Comparison of ENCODE assay signal across 18 cellular contexts in the genomic region with DNA sequence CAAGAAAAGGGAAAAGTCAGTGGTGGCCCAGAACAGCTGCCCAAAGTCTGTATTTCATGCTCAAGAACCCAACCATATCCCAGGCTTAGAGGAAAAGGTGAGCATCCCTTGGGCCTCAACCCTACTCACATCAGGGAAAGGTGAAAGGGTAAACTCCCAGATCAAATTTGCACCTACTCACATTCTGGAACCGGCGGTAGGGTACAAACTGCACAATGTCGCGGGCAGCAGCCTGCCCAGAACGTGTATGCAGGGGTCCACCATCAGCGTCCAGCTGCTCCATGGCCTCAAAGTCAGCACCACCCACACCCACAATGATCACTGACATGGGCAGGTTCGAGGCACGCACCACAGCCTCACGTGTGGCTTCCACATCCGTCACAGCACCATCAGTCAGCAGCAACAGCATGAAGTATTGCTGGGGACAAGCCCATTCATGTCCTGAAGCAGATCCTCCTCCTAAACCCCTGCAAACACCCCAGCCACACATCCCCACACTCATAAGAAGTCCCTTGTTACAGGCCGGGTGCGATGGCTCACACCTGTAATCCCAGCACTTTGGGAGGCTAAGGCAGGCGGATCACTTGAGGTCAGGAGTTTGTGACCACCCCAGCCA. TPM values are rescaled to one million over a fixed set of nuclear protein-coding genes. Genes with fewer than 3 reads are reported as not detected.
DNase-seq lines count a peak whose midpoint lies in the region; ATAC-seq and TF ChIP-seq lines count a peak whose summit lies in the region.
"Had no signal": no experiment of that assay in that cellular context is flagged by ENCODE, and none has a peak within 500 bp of the region (broad histone marks: within the 10 kb centered on the region; RNA-seq: fewer than 3 reads in every experiment).

No MANE protein-coding gene starts in this region.

- no peaks in the 10 kb centered on the region for H3K4me1 Mint-ChIP-seq in activated CD8-positive, alpha-beta T cell treated with anti-CD3 and anti-CD28 coated beads for 36 hours (ENCODE audit: low read depth)
- H3K4me1 Mint-ChIP-seq: neural crest cell had no signal

- H3K4me3 ChIP-seq in cardiac muscle cell (no peak overlapping the region), epithelial cell of esophagus (ENCODE audit: low read length) (no peak overlapping the region)
- H3K4me3 ChIP-seq: SJSA1 had no signal

- no peak overlapping the region for H3K4me3 Mint-ChIP-seq in activated CD8-positive, alpha-beta T cell treated with anti-CD3 and anti-CD28 coated beads for 36 hours
- H3K4me3 Mint-ChIP-seq: CD4-positive, alpha-beta T cell; central memory CD8-positive, alpha-beta T cell; neural crest cell had no signal

- no peaks in the 10 kb centered on the region for H3K27me3 Mint-ChIP-seq in activated CD8-positive, alpha-beta T cell treated with anti-CD3 and anti-CD28 coated beads for 36 hours
- H3K27me3 Mint-ChIP-seq: CD4-positive, alpha-beta T cell; central memory CD8-positive, alpha-beta T cell had no signal

- CTCF ChIA-PET in activated CD8-positive, alpha-beta T cell treated with anti-CD3 and anti-CD28 coated beads for 36 hours (lab: Charles Lee) = no interaction called here

- H3K27ac ChIP-seq in cardiac muscle cell = peak overlapping the region; percentile 17
- H3K27ac ChIP-seq: SJSA1, VCaP had no signal

- intact Hi-C loops in Right ventricle myocardium inferior (cut with DNase I) = no loop called here
- intact Hi-C loops in activated CD8-positive, alpha-beta T cell treated with anti-CD3 and anti-CD28 coated beads for 36 hours (cut with micrococcal nuclease) = no loop called here

- no peaks in the 10 kb centered on the region for H3K4me1 ChIP-seq in cardiac muscle cell (ENCODE audit: low read depth)
- H3K4me1 ChIP-seq: SJSA1 had no signal

- H3K9me3 ChIP-seq in cardiac muscle cell (ENCODE audit: low read depth) = no peaks in the 10 kb centered on the region
- H3K9me3 ChIP-seq: SJSA1 had no signal

- peaks cover 36% of the 10 kb centered on the region for H3K36me3 Mint-ChIP-seq in activated CD8-positive, alpha-beta T cell treated with anti-CD3 and anti-CD28 coated beads for 36 hours (ENCODE audit: low read depth)

- no peak for DNase-seq in cardiac muscle cell (ENCODE audit: low read depth in 1 of 2, low spot score in 1 of 2)
- DNase-seq in Right ventricle myocardium inferior (ENCODE audit: missing footprints) = no peak
- DNase-seq in activated CD8-positive, alpha-beta T cell treated with anti-CD3 and anti-CD28 coated beads for 36 hours = no peak
- peak; percentile 76 for DNase-seq in epithelial cell of esophagus (ENCODE audit: low read depth)
- no peak for DNase-seq in NCI-H146 (lab: John Stamatoyannopoulos, UW)
- DNase-seq: amniotic stem cell; CD4-positive, alpha-beta T cell; effector CD4-positive, alpha-beta T cell; glutamatergic neuron; NCI-H2029 treated with DMSO at 0.1 percent for 48 hours; NCI-H524; T-helper 2 cell had no signal

- no peaks in the 10 kb centered on the region for H3K9me3 Mint-ChIP-seq in activated CD8-positive, alpha-beta T cell treated with anti-CD3 and anti-CD28 coated beads for 36 hours
- H3K9me3 Mint-ChIP-seq: CD4-positive, alpha-beta T cell; central memory CD8-positive, alpha-beta T cell; neural crest cell had no signal

- peak overlapping the region; percentile 65 for H3K27ac Mint-ChIP-seq in activated CD8-positive, alpha-beta T cell treated with anti-CD3 and anti-CD28 coated beads for 36 hours

- ATAC-seq in Right ventricle myocardium inferior = no peak
- ATAC-seq in activated CD8-positive, alpha-beta T cell treated with anti-CD3 and anti-CD28 coated beads for 36 hours = no peak
- ATAC-seq in GM21447 (IDR thresholded peaks at IDR 0.05; ENCODE audit: unreplicated experiment) = no peak
- ATAC-seq in GM21576 (IDR thresholded peaks at IDR 0.05; ENCODE audit: unreplicated experiment) = no peak

- H3K27me3 ChIP-seq in cardiac muscle cell = no peaks in the 10 kb centered on the region
- H3K27me3 ChIP-seq: SJSA1 had no signal

- POLR2A ChIA-PET in activated CD8-positive, alpha-beta T cell treated with anti-CD3 and anti-CD28 coated beads for 36 hours (lab: Charles Lee) = interaction anchor here (0.6 kb wide), 2 partner anchors 22 to 111 kb away, joined by 3 read pairs; no protein-coding TSS in a partner anchor

- TF ChIP-seq CTCF in cardiac muscle cell (IDR thresholded peaks at IDR 0.05; ENCODE audit: low read depth, low read length) = no peak
- TF ChIP-seq CTCF in activated CD8-positive, alpha-beta T cell treated with anti-CD3 and anti-CD28 coated beads for 36 hours (IDR thresholded peaks at IDR 0.05) = no peak
- TF ChIP-seq CTCF in epithelial cell of esophagus (IDR thresholded peaks at IDR 0.05; ENCODE audit: insufficient read depth, low read depth, low read length, missing control alignments) = no peak

- peaks cover 48% of the 10 kb centered on the region for H3K36me3 ChIP-seq in cardiac muscle cell

RNA-seq across cellular contexts. Expression of a gene that starts 10.9 kb away (rescaled TPM):
- total RNA-seq in cardiac muscle cell (12.8 and 44.6 TPM in 2 replicates), Right ventricle myocardium inferior (1.6 TPM)
- polyA plus RNA-seq in cardiac muscle cell = 27.9 and 107 TPM in 2 replicates
- 10 to 100 TPM; 11.5 to 11.8 TPM for total RNA-seq in activated CD8-positive, alpha-beta T cell treated with anti-CD3 and anti-CD28 coated beads for 36 hours

RNA-seq across cellular contexts. Expression of a gene that starts 38.2 kb away (rescaled TPM):
- total RNA-seq in cardiac muscle cell (172 and 355 TPM in 2 replicates), Right ventricle myocardium inferior (49.6 TPM)
- polyA plus RNA-seq in cardiac muscle cell = 225 and 377 TPM in 2 replicates
- 100 to 1,000 TPM; 308 to 324 TPM for total RNA-seq in activated CD8-positive, alpha-beta T cell treated with anti-CD3 and anti-CD28 coated beads for 36 hours

RNA-seq across cellular contexts. Expression of a gene that starts 38.2 kb away (rescaled TPM):
- 38.5 and 43.3 TPM in 2 replicates for total RNA-seq in cardiac muscle cell
- polyA plus RNA-seq in cardiac muscle cell = 28.8 and 29.1 TPM in 2 replicates
- 41.4 TPM for total RNA-seq in Right ventricle myocardium inferior
- total RNA-seq in activated CD8-positive, alpha-beta T cell treated with anti-CD3 and anti-CD28 coated beads for 36 hours = 100 to 1,000 TPM; 111 to 114 TPM
